37 cellular contexts compared by ENCODE assay signal in the genomic region with DNA sequence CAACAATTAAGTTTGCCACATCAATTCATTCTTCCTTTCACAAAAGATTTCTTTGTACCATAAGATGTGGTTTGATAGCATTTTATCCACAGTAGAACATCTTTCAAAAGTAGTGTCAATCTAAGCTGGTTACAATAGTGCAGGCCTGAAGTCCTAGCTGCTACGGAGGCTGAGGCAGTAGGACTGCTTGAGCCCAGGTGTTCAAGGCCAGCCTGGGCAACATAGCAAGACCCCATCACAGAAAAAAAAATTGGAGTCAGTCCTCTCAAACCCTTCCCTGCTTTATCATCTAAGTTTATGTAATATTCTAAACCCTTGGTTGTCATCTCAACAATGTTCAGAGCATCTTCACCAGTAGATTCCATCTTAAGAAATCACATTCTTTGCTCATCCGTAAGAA.
"Had no signal": no experiment of that assay in that cellular context is flagged by ENCODE, and none has a peak within 500 bp of the region (broad histone marks: within the 10 kb centered on the region; RNA-seq: fewer than 3 reads in every experiment).

No MANE protein-coding gene starts in this region.

- H3K27me3 Mint-ChIP-seq: activated CD4-positive, alpha-beta memory T cell treated with anti-CD3 and anti-CD28 coated beads, Interleukin-2, amount 10 ng/mL, durations not matched to agents 7 days and 5 days; activated CD4-positive, alpha-beta T cell treated with anti-CD3 and anti-CD28 coated beads for 36 hours; activated CD4-positive, alpha-beta T cell treated with anti-CD3 and anti-CD28 coated beads, Interleukin-2, amount 10 ng/mL, durations not matched to agents 7 days and 5 days; activated CD8-positive, alpha-beta memory T cell treated with anti-CD3 and anti-CD28 coated beads, Interleukin-2, amount 10 ng/mL, durations not matched to agents 7 days and 5 days; activated naive CD4-positive, alpha-beta T cell treated with anti-CD3 and anti-CD28 coated beads, Interleukin-2, amount 10 ng/mL, durations not matched to agents 7 days and 5 days; activated naive CD4-positive, alpha-beta T cell treated with anti-CD3 and anti-CD28 coated beads, Interleukin-2, amount 50 U/mL, for 24 hours; activated naive CD8-positive, alpha-beta T cell; activated naive CD8-positive, alpha-beta T cell treated with anti-CD3 and anti-CD28 coated beads, Interleukin-2, amount 10 ng/mL, durations not matched to agents 7 days and 5 days; activated naive CD8-positive, alpha-beta T cell treated with anti-CD3 and anti-CD28 coated beads, Interleukin-2, amount 50 U/mL, for 24 hours; activated T-cell treated with anti-CD3 and anti-CD28 coated beads, Interleukin-2, amount 50 U/mL, for 24 hours; brain; central memory CD8-positive, alpha-beta T cell had no signal

- ATAC-seq: activated CD4-positive, alpha-beta T cell treated with anti-CD3 and anti-CD28 coated beads for 36 hours; activated CD4-positive, CD25-positive, alpha-beta regulatory T cell treated with anti-CD3 and anti-CD28 coated beads, Interleukin-2, amount 50 U/mL, for 24 hours; activated CD8-positive, alpha-beta memory T cell treated with anti-CD3 and anti-CD28 coated beads, Interleukin-2, amount 10 ng/mL, durations not matched to agents 7 days and 5 days; activated CD8-positive, alpha-beta T cell treated with anti-CD3 and anti-CD28 coated beads, Interleukin-2, amount 10 ng/mL, durations not matched to agents 7 days and 5 days; activated naive CD8-positive, alpha-beta T cell treated with anti-CD3 and anti-CD28 coated beads, Interleukin-2, amount 50 U/mL, for 24 hours had no signal

- H3K27ac ChIP-seq: ascending aorta, cardiac muscle cell, VCaP had no signal

- FAIRE-seq: bronchial epithelial cell, TTC549 had no signal

- H3K27me3 ChIP-seq: ascending aorta, cardiac muscle cell had no signal

- H3K9me3 Mint-ChIP-seq: activated CD4-positive, alpha-beta T cell treated with anti-CD3 and anti-CD28 coated beads, Interleukin-2, amount 10 ng/mL, durations not matched to agents 7 days and 5 days; activated naive CD4-positive, alpha-beta T cell treated with anti-CD3 and anti-CD28 coated beads, Interleukin-2, amount 10 ng/mL, durations not matched to agents 7 days and 5 days; activated T-cell treated with anti-CD3 and anti-CD28 coated beads, Interleukin-2, amount 50 U/mL, for 24 hours; central memory CD8-positive, alpha-beta T cell had no signal

- H3K4me1 Mint-ChIP-seq: brain had no signal

- H3K36me3 ChIP-seq: ascending aorta, cardiac muscle cell had no signal

- H3K4me3 ChIP-seq: ascending aorta, cardiac muscle cell had no signal

- H3K4me3 Mint-ChIP-seq: activated CD4-positive, alpha-beta memory T cell treated with anti-CD3 and anti-CD28 coated beads, Interleukin-2, amount 10 ng/mL, durations not matched to agents 7 days and 5 days; activated CD4-positive, alpha-beta T cell treated with anti-CD3 and anti-CD28 coated beads for 36 hours; activated CD4-positive, alpha-beta T cell treated with anti-CD3 and anti-CD28 coated beads, Interleukin-2, amount 10 ng/mL, durations not matched to agents 7 days and 5 days; activated CD8-positive, alpha-beta memory T cell treated with anti-CD3 and anti-CD28 coated beads, Interleukin-2, amount 10 ng/mL, durations not matched to agents 7 days and 5 days; activated CD8-positive, alpha-beta T cell treated with anti-CD3 and anti-CD28 coated beads, Interleukin-2, amount 10 ng/mL, durations not matched to agents 7 days and 5 days; activated naive CD4-positive, alpha-beta T cell treated with anti-CD3 and anti-CD28 coated beads, Interleukin-2, amount 10 ng/mL, durations not matched to agents 7 days and 5 days; activated naive CD4-positive, alpha-beta T cell treated with anti-CD3 and anti-CD28 coated beads, Interleukin-2, amount 50 U/mL, for 24 hours; activated naive CD8-positive, alpha-beta T cell; activated naive CD8-positive, alpha-beta T cell treated with anti-CD3 and anti-CD28 coated beads, Interleukin-2, amount 10 ng/mL, durations not matched to agents 7 days and 5 days; activated naive CD8-positive, alpha-beta T cell treated with anti-CD3 and anti-CD28 coated beads, Interleukin-2, amount 50 U/mL, for 24 hours; activated T-cell treated with anti-CD3 and anti-CD28 coated beads, Interleukin-2, amount 50 U/mL, for 24 hours; brain; central memory CD8-positive, alpha-beta T cell; T-helper 2 cell treated with Interferon-gamma antibody and Interleukin-4, amounts not matched to agents 5 μg/mL and 100 μg/mL, for 36 hours had no signal

- H3K4me1 ChIP-seq: ascending aorta had no signal

- DNase-seq: activated CD4-positive, alpha-beta memory T cell treated with anti-CD3 and anti-CD28 coated beads, Interleukin-2, amount 10 ng/mL, durations not matched to agents 7 days and 5 days; activated CD4-positive, alpha-beta T cell treated with anti-CD3 and anti-CD28 coated beads for 1 hour; activated CD4-positive, alpha-beta T cell treated with anti-CD3 and anti-CD28 coated beads for 36 hours; activated CD4-positive, alpha-beta T cell treated with anti-CD3 and anti-CD28 coated beads for 48 hours; activated CD4-positive, alpha-beta T cell treated with anti-CD3 and anti-CD28 coated beads, Interleukin-2, amount 10 ng/mL, durations not matched to agents 7 days and 5 days; activated CD4-positive, alpha-beta T cell treated with anti-CD3 and anti-CD28 coated beads, Interleukin-2, amount 50 U/mL, for 48 hours; activated CD4-positive, CD25-positive, alpha-beta regulatory T cell; activated CD8-positive, alpha-beta memory T cell treated with anti-CD3 and anti-CD28 coated beads for 24 hours; activated CD8-positive, alpha-beta memory T cell treated with anti-CD3 and anti-CD28 coated beads, Interleukin-2, amount 10 ng/mL, durations not matched to agents 7 days and 5 days; activated CD8-positive, alpha-beta memory T cell treated with anti-CD3 and anti-CD28 coated beads, Interleukin-2, amount 50 U/mL, for 48 hours; activated CD8-positive, alpha-beta T cell treated with anti-CD3 and anti-CD28 coated beads, Interleukin-2, amount 10 ng/mL, durations not matched to agents 7 days and 5 days; activated effector memory CD4-positive, alpha-beta T cell treated with Interleukin-2 at 50 U/mL for 16 hours; activated gamma-delta T cell; activated naive CD4-positive, alpha-beta T cell treated with anti-CD3 and anti-CD28 coated beads, Interleukin-2, amount 10 ng/mL, durations not matched to agents 7 days and 5 days; activated naive CD4-positive, alpha-beta T cell treated with Interleukin-2 at 50 U/mL for 16 hours; activated naive CD8-positive, alpha-beta T cell treated with anti-CD3 and anti-CD28 coated beads, Interleukin-2, amount 10 ng/mL, durations not matched to agents 7 days and 5 days; activated naive CD8-positive, alpha-beta T cell treated with anti-CD3 and anti-CD28 coated beads, Interleukin-2, amount 50 U/mL, for 24 hours; activated T-cell treated with anti-CD3 and anti-CD28 coated beads, Interleukin-2, amount 50 U/mL, for 24 hours; activated T-cell treated with anti-CD3 and anti-CD28 coated beads, Interleukin-2, amount 50 U/mL, for 48 hours; amygdala; anterior cingulate cortex; caudate nucleus; cerebellar nuclear complex; T-helper 2 cell; T-helper 9 cell had no signal

- H3K27ac Mint-ChIP-seq: activated CD4-positive, alpha-beta memory T cell treated with anti-CD3 and anti-CD28 coated beads, Interleukin-2, amount 10 ng/mL, durations not matched to agents 7 days and 5 days; activated CD4-positive, alpha-beta T cell treated with anti-CD3 and anti-CD28 coated beads for 36 hours; activated CD4-positive, alpha-beta T cell treated with anti-CD3 and anti-CD28 coated beads, Interleukin-2, amount 10 ng/mL, durations not matched to agents 7 days and 5 days; activated CD8-positive, alpha-beta memory T cell treated with anti-CD3 and anti-CD28 coated beads, Interleukin-2, amount 10 ng/mL, durations not matched to agents 7 days and 5 days; activated CD8-positive, alpha-beta T cell treated with anti-CD3 and anti-CD28 coated beads, Interleukin-2, amount 10 ng/mL, durations not matched to agents 7 days and 5 days; activated naive CD4-positive, alpha-beta T cell treated with anti-CD3 and anti-CD28 coated beads, Interleukin-2, amount 10 ng/mL, durations not matched to agents 7 days and 5 days; activated naive CD8-positive, alpha-beta T cell; activated naive CD8-positive, alpha-beta T cell treated with anti-CD3 and anti-CD28 coated beads, Interleukin-2, amount 10 ng/mL, durations not matched to agents 7 days and 5 days; activated naive CD8-positive, alpha-beta T cell treated with anti-CD3 and anti-CD28 coated beads, Interleukin-2, amount 50 U/mL, for 24 hours; activated T-cell treated with anti-CD3 and anti-CD28 coated beads, Interleukin-2, amount 50 U/mL, for 24 hours; activated T-helper 2 cell treated with anti-CD3 and anti-CD28 coated beads, Interferon-gamma antibody, Interleukin-2, Interleukin-4, amounts not matched to agents 10 μg/mL and 5 μg/mL and 100 μg/mL, durations not matched to agents 14 hours and 24 hours and 36 hours; brain; T-helper 2 cell treated with Interferon-gamma antibody and Interleukin-4, amounts not matched to agents 5 μg/mL and 100 μg/mL, for 36 hours had no signal
